ENCODE assay signal across 1 cellular context in genomic region chr2:229519655-229520054, GRCh38.
TF ChIP-seq lines count a peak whose summit lies in the region.

No MANE protein-coding gene starts in this region.

TF ChIP-seq in GM23338, 12 proteins besides CTCF, POLR2A, EP300 and RAD21 (continued from another document):
- TF ChIP-seq ZNF462 (CRISPR knock-in tag; IDR thresholded peaks at IDR 0.05) (no peak), REST (IDR thresholded peaks at IDR 0.05; ENCODE audit: unreplicated experiment) (no peak), EZH2phosphoT487 (IDR thresholded peaks at IDR 0.05; ENCODE audit: unreplicated experiment) (no peak), EZH2 (IDR thresholded peaks at IDR 0.05; ENCODE audit: low read depth, unreplicated experiment) (no peak)
